ENCODE assay signal across 35 cellular contexts in genomic region chr4:184199780-184200179, GRCh38. TPM values are rescaled to one million over a fixed set of nuclear protein-coding genes. Genes with fewer than 3 reads are reported as not detected.
DNase-seq lines count a peak whose midpoint lies in the region; ATAC-seq, FAIRE-seq and TF ChIP-seq lines count a peak whose summit lies in the region.
"Had no signal": no experiment of that assay in that cellular context is flagged by ENCODE, and none has a peak within 500 bp of the region (broad histone marks: within the 10 kb centered on the region; RNA-seq: fewer than 3 reads in every experiment).

No MANE protein-coding gene starts in this region.

- no peak overlapping the region for H3K4me3 Mint-ChIP-seq in neural progenitor cell
- H3K4me3 Mint-ChIP-seq: B cell; CD14-positive monocyte; CD4-positive, alpha-beta memory T cell; CD4-positive, alpha-beta T cell; CD4-positive, CD25-positive, alpha-beta regulatory T cell; CD8-positive, alpha-beta memory T cell; CD8-positive, alpha-beta T cell had no signal

- H3K79me2 ChIP-seq in K562 (ENCODE audit: control insufficient read depth, insufficient read depth, low read length) (no peaks in the 10 kb centered on the region), neural progenitor cell (ENCODE audit: low read depth) (no peaks in the 10 kb centered on the region)

- H3K36me3 ChIP-seq in K562 (ENCODE audit: control insufficient read depth, insufficient read depth, low read length) (no peaks in the 10 kb centered on the region), neural progenitor cell (no peaks in the 10 kb centered on the region)
- H3K36me3 ChIP-seq: BE2C; BLaER1; BLaER1 treated with 17β-estradiol and CSF1 and Interleukin-3, amounts not matched to agents 10 nM and 100 nM had no signal

- peaks cover 4% of the 10 kb centered on the region for H3K27me3 Mint-ChIP-seq in neural progenitor cell (ENCODE audit: insufficient read depth, low read depth)

- H3K9me1 ChIP-seq in K562 (ENCODE audit: control insufficient read depth, insufficient read depth, low read length) = no peaks in the 10 kb centered on the region

- CTCF ChIA-PET in K562 (lab: Yijun Ruan, JAX; ENCODE audit: low intra/inter-chr PET ratio) = no interaction called here

- no peak for DNase-seq in K562 (ENCODE audit: extremely low read depth in 1 of 4, low spot score in 3 of 4)
- no peak for DNase-seq in neural progenitor cell (ENCODE audit: low spot score)
- DNase-seq: 8988T; ACHN; AML-193; BE2C; C1 segment of cervical spinal cord; Caco-2; Calu3; CD4-positive, alpha-beta memory T cell; CD4-positive, alpha-beta T cell; CD4-positive, CD25-positive, alpha-beta regulatory T cell; CD8-positive, alpha-beta memory T cell; CD8-positive, alpha-beta T cell; DMS 273 treated with DMSO at 0.1 percent for 48 hours; DMS153; DMS53; DMS79; DMS79 treated with DMSO at 0.1 percent for 48 hours; DND-41; EL had no signal

- H2AFZ ChIP-seq in K562 (ENCODE audit: low read depth, low read length) (no peak overlapping the region), neural progenitor cell (replicated peaks) (no peak overlapping the region)

- TF ChIP-seq RAD21 in K562 (CRISPR knock-in tag; conservative IDR thresholded peaks at IDR 0.05 in 1 of 2, IDR thresholded peaks at IDR 0.05 in 1 of 2) = no peak

- no peaks in the 10 kb centered on the region for H3K36me3 Mint-ChIP-seq in neural progenitor cell
- H3K36me3 Mint-ChIP-seq: CD14-positive monocyte; CD4-positive, alpha-beta memory T cell; CD4-positive, CD25-positive, alpha-beta regulatory T cell; CD8-positive, alpha-beta memory T cell; CD8-positive, alpha-beta T cell had no signal

- H3K4me1 ChIP-seq in K562 (replicated peaks in 1 of 2; ENCODE audit: control insufficient read depth in 2 of 2, insufficient read depth in 2 of 2, low read length in 2 of 2) = no peaks in the 10 kb centered on the region; a peak in 1 of 5 replicates
- peaks cover 9% of the 10 kb centered on the region for H3K4me1 ChIP-seq in neural progenitor cell
- H3K4me1 ChIP-seq: A549; BE2C; BLaER1; BLaER1 treated with 17β-estradiol and CSF1 and Interleukin-3, amounts not matched to agents 10 nM and 100 nM had no signal

- H3K4me3 ChIP-seq in K562 = no peak overlapping the region
- H3K4me3 ChIP-seq in neural progenitor cell = no peak overlapping the region
- H3K4me3 ChIP-seq: A549; BLaER1; BLaER1 treated with 17β-estradiol and CSF1 and Interleukin-3, amounts not matched to agents 10 nM and 100 nM had no signal

- H3K9me3 Mint-ChIP-seq in neural progenitor cell = peaks cover 3% of the 10 kb centered on the region
- H3K9me3 Mint-ChIP-seq: CD4-positive, alpha-beta memory T cell; CD4-positive, alpha-beta T cell; CD8-positive, alpha-beta memory T cell; CD8-positive, alpha-beta T cell had no signal

- BruUV-seq in K562 (replicated peaks; lab: Mats Ljungman, UMichigan) = no TSS peak

- peak overlapping the region; percentile 29 for H3K27ac Mint-ChIP-seq in neural progenitor cell
- H3K27ac Mint-ChIP-seq: B cell; CD14-positive monocyte; CD4-positive, alpha-beta memory T cell; CD4-positive, alpha-beta T cell; CD4-positive, CD25-positive, alpha-beta regulatory T cell; CD8-positive, alpha-beta T cell had no signal

- TF ChIP-seq CTCF in K562 (IDR thresholded peaks at IDR 0.05 in 2 of 3, conservative IDR thresholded peaks at IDR 0.05 in 1 of 3; ENCODE audit: insufficient read depth in 2 of 3, low read depth in 1 of 3, low read length in 3 of 3) (no peak), neural progenitor cell (IDR thresholded peaks at IDR 0.05) (no peak)

- ATAC-seq in K562 (no peak), HG03460 (IDR thresholded peaks at IDR 0.05; ENCODE audit: unreplicated experiment) (no peak), HG03097 (IDR thresholded peaks at IDR 0.05; ENCODE audit: low FRiP score, unreplicated experiment) (no peak)
- ATAC-seq: A549; CD8-positive, alpha-beta T cell had no signal

- H4K20me1 ChIP-seq in K562 (replicated peaks; ENCODE audit: control insufficient read depth, insufficient read depth, low read length) = no peaks in the 10 kb centered on the region
- no peaks in the 10 kb centered on the region for H4K20me1 ChIP-seq in neural progenitor cell (ENCODE audit: low read depth)
- H4K20me1 ChIP-seq: BLaER1; BLaER1 treated with 17β-estradiol and CSF1 and Interleukin-3, amounts not matched to agents 10 nM and 100 nM had no signal

- in situ Hi-C loops in K562 (cut with MboI) = no loop called here

- no peak for FAIRE-seq in K562 (lab: Jason Lieb, UNC)
- FAIRE-seq: A204.1, A549, D721Med had no signal

- WGBS in K562 (ENCODE audit: insufficient coverage, low coverage, missing lambda C conversion rate) = 7% methylated on average over 5 of the region's 5 CpGs

- H3K27ac ChIP-seq in K562 (ENCODE audit: extremely low read depth, low read depth, low read length) (no peak overlapping the region), neural progenitor cell (no peak overlapping the region)
- H3K27ac ChIP-seq: 22Rv1; A549; BLaER1; BLaER1 treated with 17β-estradiol and CSF1 and Interleukin-3, amounts not matched to agents 10 nM and 100 nM; C4-2B had no signal

- no peaks in the 10 kb centered on the region for H3K9me3 ChIP-seq in K562 (replicated peaks; ENCODE audit: control insufficient read depth, insufficient read depth, low read depth, low read length)
- no peaks in the 10 kb centered on the region for H3K9me3 ChIP-seq in neural progenitor cell (ENCODE audit: low read depth)
- H3K9me3 ChIP-seq: A549, BE2C, BLaER1, Caco-2 had no signal

- intact Hi-C loops in K562 (cut with micrococcal nuclease) = no loop called here

- H3K27me3 ChIP-seq in K562 (ENCODE audit: control insufficient read depth in 2 of 2, insufficient read depth in 2 of 2, low read length in 2 of 2) = peaks cover 15 to 44% of the 10 kb centered on the region in 2 experiments
- H3K27me3 ChIP-seq in neural progenitor cell = no peaks in the 10 kb centered on the region
- H3K27me3 ChIP-seq: BE2C; BLaER1; BLaER1 treated with 17β-estradiol and CSF1 and Interleukin-3, amounts not matched to agents 10 nM and 100 nM had no signal

- TF ChIP-seq POLR2A in K562 (conservative IDR thresholded peaks at IDR 0.05) = no peak

- no peaks in the 10 kb centered on the region for H3F3A ChIP-seq in neural progenitor cell (ENCODE audit: low read depth)

- POLR2A ChIA-PET in K562 (lab: Yijun Ruan, JAX) = interaction anchor here (1.1 kb wide), 1 partner anchor 751 kb away, joined by 4 read pairs; no protein-coding TSS in a partner anchor

- H3K9ac ChIP-seq in K562 (ENCODE audit: insufficient read depth in 1 of 2, low read depth in 2 of 2, low read length in 2 of 2) (no peak overlapping the region), neural progenitor cell (no peak overlapping the region)
- H3K9ac ChIP-seq: BLaER1; BLaER1 treated with 17β-estradiol and CSF1 and Interleukin-3, amounts not matched to agents 10 nM and 100 nM had no signal

- peaks cover 27% of the 10 kb centered on the region for H3K4me1 Mint-ChIP-seq in neural progenitor cell
- H3K4me1 Mint-ChIP-seq: B cell; CD14-positive monocyte; CD4-positive, alpha-beta memory T cell; CD4-positive, CD25-positive, alpha-beta regulatory T cell; CD8-positive, alpha-beta memory T cell had no signal

- H3K4me2 ChIP-seq in K562 (ENCODE audit: insufficient read depth, low read length) (no peak overlapping the region), neural progenitor cell (no peak overlapping the region)
- H3K4me2 ChIP-seq: A549; BLaER1; BLaER1 treated with 17β-estradiol and CSF1 and Interleukin-3, amounts not matched to agents 10 nM and 100 nM had no signal

- TF ChIP-seq EP300 in K562 (IDR thresholded peaks at IDR 0.05; ENCODE audit: low read length) = no peak

TF ChIP-seq in K562, 482 proteins besides CTCF, POLR2A, EP300 and RAD21 (continues in another document):
- no peak for TF ChIP-seq NR2F6 (CRISPR knock-in tag; IDR thresholded peaks at IDR 0.05)
- TF ChIP-seq CBX1 (IDR thresholded peaks at IDR 0.05; ENCODE audit: low read depth) = no peak
- peak; percentile 56; the same call in 1 of the 2 replicates for TF ChIP-seq HDAC8 (tag; IDR thresholded peaks at IDR 0.05)
- no peak for TF ChIP-seq ZNF184 (CRISPR knock-in tag; IDR thresholded peaks at IDR 0.05)
- no peak for TF ChIP-seq HMG20A (CRISPR knock-in tag; conservative IDR thresholded peaks at IDR 0.05)
- no peak for TF ChIP-seq STAG1 (CRISPR knock-in tag; IDR thresholded peaks at IDR 0.05; ENCODE audit: borderline replicate concordance)
- no peak for TF ChIP-seq ID3 (CRISPR knock-in tag; IDR thresholded peaks at IDR 0.05)
- TF ChIP-seq ID3 (tag; IDR thresholded peaks at IDR 0.05) = 0 out of 2 replicates have a peak, but pooled peaks have one; percentile 61
- no peak for TF ChIP-seq ZNF175 (CRISPR knock-in tag; IDR thresholded peaks at IDR 0.05; ENCODE audit: low read depth)
- no peak for TF ChIP-seq PHTF2 (CRISPR knock-in tag; IDR thresholded peaks at IDR 0.05)
- TF ChIP-seq ZNF239 (CRISPR knock-in tag; IDR thresholded peaks at IDR 0.05) = peak; percentile 34; the same call in 1 of the 2 replicates
- no peak for TF ChIP-seq RUNX1 (IDR thresholded peaks at IDR 0.05; ENCODE audit: low read depth)
- peak; percentile 33; the same call in 1 of the 2 replicates for TF ChIP-seq MEF2D (tag; conservative IDR thresholded peaks at IDR 0.05; ENCODE audit: low read depth)

RNA-seq across cellular contexts. Expression of gene ENPP6, which starts 17.9 kb away (rescaled TPM):
- total RNA-seq in K562 (2011; cell fraction: chromatin; rRNA removed; ENCODE audit: low replicate concordance) = not detected in 2 replicates
- not detected in 2 replicates for total RNA-seq in K562 (2011; cell fraction: nucleolus; rRNA removed)
- total RNA-seq in K562 (2011; cell fraction: nucleoplasm; rRNA removed) = not detected in 2 replicates
- not detected in 2 replicates for total RNA-seq in K562 (2014; rRNA removed)
- not detected in 2 replicates for total RNA-seq in K562 (2014; rRNA removed; fragmentation: Illumina TruSeq; extraction: Trizol)
- total RNA-seq in K562 (2015; rRNA removed; fragmentation: Illumina TruSeq; extraction: Trizol) = 0.29 TPM in 1 of 2 replicates, not detected in the other
- not detected in 2 replicates for total RNA-seq in K562 (2021)
- polyA plus RNA-seq in K562 (2011; rRNA removed) = not detected in 2 replicates
- not detected in 2 replicates for polyA plus RNA-seq in K562 (2011; cell fraction: cytosol; rRNA removed)
- polyA plus RNA-seq in K562 (2011; cell fraction: nucleus; rRNA removed) = not detected in 2 replicates
- polyA plus RNA-seq in K562 (2012) = 0.36 TPM in 1 of 2 replicates, not detected in the other
- not detected in 2 replicates for polyA plus RNA-seq in K562 (2014; fragmentation: Illumina TruSeq; extraction: Trizol)
- polyA plus RNA-seq in K562 (2014; fragmentation: Nextera tagmentation; extraction: Ambion mirVana) = not detected
- not detected in 2 replicates for polyA plus RNA-seq in K562 (2014; rRNA removed)
- polyA minus RNA-seq in K562 (2011; rRNA and poly(A)+ RNA removed) = not detected in 2 replicates
- not detected in 2 replicates for polyA minus RNA-seq in K562 (2011; cell fraction: cytosol; rRNA and poly(A)+ RNA removed)
- not detected in 2 replicates for polyA minus RNA-seq in K562 (2011; cell fraction: nucleus; rRNA and poly(A)+ RNA removed)
- total RNA-seq in neural progenitor cell (ENCODE audit: low replicate concordance) = not detected in 2 replicates
- total RNA-seq: A172; A673; B cell; Caco-2; Calu3; CD4-positive, alpha-beta memory T cell; CD4-positive, alpha-beta T cell; CD4-positive, CD25-positive, alpha-beta regulatory T cell; CD8-positive, alpha-beta T cell had no signal
- polyA plus RNA-seq: A549; BJ; CD4-positive, alpha-beta memory T cell; CD4-positive, CD25-positive, alpha-beta regulatory T cell; CD8-positive, alpha-beta memory T cell had no signal
